25 cellular contexts compared by ENCODE assay signal in the genomic region with DNA sequence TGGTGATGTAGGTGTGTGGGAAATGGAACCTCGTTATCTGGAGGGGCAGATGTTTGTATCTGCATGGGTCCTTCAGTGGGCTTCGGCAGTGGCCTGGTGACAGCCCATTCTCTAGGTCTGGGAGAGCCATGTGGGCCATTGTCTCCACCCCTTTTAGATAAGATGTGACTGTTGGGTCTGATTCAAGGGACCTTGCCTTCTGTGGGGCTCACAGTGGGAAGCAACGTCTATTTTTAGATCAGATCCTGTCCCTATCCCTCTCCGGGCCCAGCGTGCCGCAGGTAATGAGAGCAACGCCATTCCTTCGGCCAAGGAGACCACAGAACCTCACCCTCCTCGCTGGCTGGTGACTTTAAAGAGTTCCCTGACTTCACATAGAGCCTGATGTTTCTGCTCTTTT.
"Had no signal": no experiment of that assay in that cellular context is flagged by ENCODE, and none has a peak within 500 bp of the region (broad histone marks: within the 10 kb centered on the region; RNA-seq: fewer than 3 reads in every experiment).

No MANE protein-coding gene starts in this region.

- H3K4me3 Mint-ChIP-seq: activated CD4-positive, alpha-beta memory T cell treated with anti-CD3 and anti-CD28 coated beads, Interleukin-2, amount 10 ng/mL, durations not matched to agents 7 days and 5 days; activated CD4-positive, alpha-beta T cell treated with anti-CD3 and anti-CD28 coated beads, Interleukin-2, amount 10 ng/mL, durations not matched to agents 7 days and 5 days; activated naive CD4-positive, alpha-beta T cell treated with anti-CD3 and anti-CD28 coated beads, Interleukin-2, amount 10 ng/mL, durations not matched to agents 7 days and 5 days; activated naive CD8-positive, alpha-beta T cell treated with anti-CD3 and anti-CD28 coated beads, Interleukin-2, amount 10 ng/mL, durations not matched to agents 7 days and 5 days; activated T-cell treated with anti-CD3 and anti-CD28 coated beads, Interleukin-2, amount 50 U/mL, for 24 hours; activated T-cell treated with anti-CD3 and anti-CD28 coated beads, Interleukin-2, amount 50 U/mL, for 72 hours; brain; central memory CD8-positive, alpha-beta T cell; dendritic cell treated with granulocyte-macrophage colony-stimulating factor and Interleukin-4, amounts not matched to agents 40 ng/mL and 50 ng/mL, for 4 days; endodermal cell had no signal

- H3K4me1 Mint-ChIP-seq: activated CD4-positive, alpha-beta memory T cell treated with anti-CD3 and anti-CD28 coated beads, Interleukin-2, amount 10 ng/mL, durations not matched to agents 7 days and 5 days; activated CD4-positive, alpha-beta T cell treated with anti-CD3 and anti-CD28 coated beads, Interleukin-2, amount 10 ng/mL, durations not matched to agents 7 days and 5 days; activated naive CD4-positive, alpha-beta T cell treated with anti-CD3 and anti-CD28 coated beads, Interleukin-2, amount 10 ng/mL, durations not matched to agents 7 days and 5 days; activated naive CD8-positive, alpha-beta T cell treated with anti-CD3 and anti-CD28 coated beads, Interleukin-2, amount 10 ng/mL, durations not matched to agents 7 days and 5 days; brain; central memory CD8-positive, alpha-beta T cell; endodermal cell had no signal

- H3K9me3 Mint-ChIP-seq: activated CD4-positive, alpha-beta T cell treated with anti-CD3 and anti-CD28 coated beads, Interleukin-2, amount 10 ng/mL, durations not matched to agents 7 days and 5 days; activated naive CD4-positive, alpha-beta T cell treated with anti-CD3 and anti-CD28 coated beads, Interleukin-2, amount 50 U/mL, for 72 hours; activated naive CD8-positive, alpha-beta T cell treated with anti-CD3 and anti-CD28 coated beads, Interleukin-2, amount 10 ng/mL, durations not matched to agents 7 days and 5 days; activated T-cell treated with anti-CD3 and anti-CD28 coated beads, Interleukin-2, amount 50 U/mL, for 24 hours; activated T-cell treated with anti-CD3 and anti-CD28 coated beads, Interleukin-2, amount 50 U/mL, for 72 hours; central memory CD8-positive, alpha-beta T cell had no signal

- H3K27ac Mint-ChIP-seq: activated CD4-positive, alpha-beta memory T cell treated with anti-CD3 and anti-CD28 coated beads, Interleukin-2, amount 10 ng/mL, durations not matched to agents 7 days and 5 days; activated CD4-positive, alpha-beta T cell treated with anti-CD3 and anti-CD28 coated beads, Interleukin-2, amount 10 ng/mL, durations not matched to agents 7 days and 5 days; activated naive CD4-positive, alpha-beta T cell treated with anti-CD3 and anti-CD28 coated beads, Interleukin-2, amount 10 ng/mL, durations not matched to agents 7 days and 5 days; activated naive CD4-positive, alpha-beta T cell treated with anti-CD3 and anti-CD28 coated beads, Interleukin-2, amount 50 U/mL, for 72 hours; activated naive CD8-positive, alpha-beta T cell treated with anti-CD3 and anti-CD28 coated beads, Interleukin-2, amount 10 ng/mL, durations not matched to agents 7 days and 5 days; activated T-cell treated with anti-CD3 and anti-CD28 coated beads, Interleukin-2, amount 50 U/mL, for 24 hours; activated T-cell treated with anti-CD3 and anti-CD28 coated beads, Interleukin-2, amount 50 U/mL, for 72 hours; brain; dendritic cell treated with granulocyte-macrophage colony-stimulating factor and Interleukin-4, amounts not matched to agents 40 ng/mL and 50 ng/mL, for 4 days; endodermal cell had no signal

- H3K36me3 Mint-ChIP-seq: activated naive CD4-positive, alpha-beta T cell treated with anti-CD3 and anti-CD28 coated beads, Interleukin-2, amount 10 ng/mL, durations not matched to agents 7 days and 5 days; activated naive CD4-positive, alpha-beta T cell treated with anti-CD3 and anti-CD28 coated beads, Interleukin-2, amount 50 U/mL, for 72 hours; activated naive CD8-positive, alpha-beta T cell treated with anti-CD3 and anti-CD28 coated beads, Interleukin-2, amount 10 ng/mL, durations not matched to agents 7 days and 5 days had no signal

- H3K27me3 Mint-ChIP-seq: activated CD4-positive, alpha-beta memory T cell treated with anti-CD3 and anti-CD28 coated beads, Interleukin-2, amount 10 ng/mL, durations not matched to agents 7 days and 5 days; activated CD4-positive, alpha-beta T cell treated with anti-CD3 and anti-CD28 coated beads, Interleukin-2, amount 10 ng/mL, durations not matched to agents 7 days and 5 days; activated naive CD4-positive, alpha-beta T cell treated with anti-CD3 and anti-CD28 coated beads, Interleukin-2, amount 10 ng/mL, durations not matched to agents 7 days and 5 days; activated naive CD8-positive, alpha-beta T cell treated with anti-CD3 and anti-CD28 coated beads, Interleukin-2, amount 10 ng/mL, durations not matched to agents 7 days and 5 days; activated T-cell treated with anti-CD3 and anti-CD28 coated beads, Interleukin-2, amount 50 U/mL, for 24 hours; brain; central memory CD8-positive, alpha-beta T cell; dendritic cell treated with granulocyte-macrophage colony-stimulating factor and Interleukin-4, amounts not matched to agents 40 ng/mL and 50 ng/mL, for 4 days had no signal

- DNase-seq: activated CD4-positive, alpha-beta memory T cell treated with anti-CD3 and anti-CD28 coated beads, Interleukin-2, amount 10 ng/mL, durations not matched to agents 7 days and 5 days; activated CD4-positive, alpha-beta T cell treated with anti-CD3 and anti-CD28 coated beads for 4 hours; activated CD4-positive, alpha-beta T cell treated with anti-CD3 and anti-CD28 coated beads, Interleukin-2, amount 10 ng/mL, durations not matched to agents 7 days and 5 days; activated CD4-positive, alpha-beta T cell treated with anti-CD3 and anti-CD28 coated beads, Interleukin-2, amount 50 U/mL, for 4 hours; activated CD4-positive, CD25-positive, alpha-beta regulatory T cell; activated CD4-positive, CD25-positive, alpha-beta regulatory T cell treated with anti-CD3 and anti-CD28 coated beads, Interleukin-2, amount 50 U/mL, for 72 hours; activated CD8-positive, alpha-beta memory T cell treated with anti-CD3 and anti-CD28 coated beads, Interleukin-2, amount 50 U/mL, for 48 hours; activated gamma-delta T cell; activated naive CD4-positive, alpha-beta T cell; activated naive CD4-positive, alpha-beta T cell treated with anti-CD3 and anti-CD28 coated beads, Interleukin-2, amount 10 ng/mL, durations not matched to agents 7 days and 5 days; activated naive CD8-positive, alpha-beta T cell treated with anti-CD3 and anti-CD28 coated beads, Interleukin-2, amount 10 ng/mL, durations not matched to agents 7 days and 5 days; activated T-cell treated with anti-CD3 and anti-CD28 coated beads for 4 hours; activated T-cell treated with anti-CD3 and anti-CD28 coated beads, Interleukin-2, amount 50 U/mL, for 24 hours; activated T-cell treated with anti-CD3 and anti-CD28 coated beads, Interleukin-2, amount 50 U/mL, for 72 hours; dorsolateral prefrontal cortex; effector memory CD4-positive, alpha-beta T cell; endodermal cell; erythroblast; foreskin keratinocyte; gastrocnemius medialis; T-helper 2 cell had no signal

- ATAC-seq: activated naive CD4-positive, alpha-beta T cell treated with anti-CD3 and anti-CD28 coated beads, Interleukin-2, amount 50 U/mL, for 72 hours; activated T-cell treated with anti-CD3 and anti-CD28 coated beads, Interleukin-2, amount 50 U/mL, for 72 hours; foreskin keratinocyte; gastrocnemius medialis had no signal
